Comparison of ENCODE assay signal across 1 cellular context in the genomic region with DNA sequence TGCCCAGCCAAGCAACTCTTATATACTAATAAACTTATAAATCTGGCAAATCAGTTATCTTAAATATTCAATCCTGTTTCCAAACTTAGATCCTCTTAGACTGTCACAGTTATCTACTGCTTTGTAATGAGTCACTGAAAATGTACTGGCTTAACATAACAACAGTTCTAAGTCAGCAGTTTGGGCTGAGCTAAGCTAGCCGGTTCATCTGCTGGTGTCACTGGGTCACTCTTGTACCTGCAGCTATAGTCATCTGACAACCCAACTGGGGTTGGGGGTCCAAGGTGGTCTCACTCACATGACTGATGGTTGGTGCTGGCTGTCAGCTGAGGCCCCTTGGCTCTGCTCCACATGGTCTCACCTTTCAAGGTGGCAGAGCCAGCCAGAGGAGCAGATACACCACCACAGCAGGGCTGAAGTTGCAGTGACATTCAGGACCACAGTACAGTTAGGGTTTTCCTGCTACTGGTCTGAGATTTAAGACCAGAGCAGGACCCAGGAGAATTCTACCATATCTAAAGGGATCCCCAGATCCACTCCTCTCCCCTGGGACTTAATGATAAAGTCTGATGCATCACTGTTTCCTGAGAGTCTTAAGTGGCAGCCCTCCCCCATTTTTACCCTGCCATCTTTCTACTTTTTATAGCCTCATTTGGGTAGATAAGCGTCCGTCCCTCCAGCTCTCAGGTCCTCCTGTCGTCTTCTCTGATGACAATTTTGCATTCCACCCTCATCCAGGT.
TF ChIP-seq lines count a peak whose summit lies in the region.

No MANE protein-coding gene starts in this region.

TF ChIP-seq in HCT116, 20 proteins besides CTCF, POLR2A, EP300 and RAD21:
- no peak for TF ChIP-seq TCF7L2 (IDR thresholded peaks at IDR 0.05; ENCODE audit: borderline replicate concordance, extremely low read depth, insufficient read depth, insufficient read length)
- no peak for TF ChIP-seq JUND (IDR thresholded peaks at IDR 0.05)
